In the genomic region with DNA sequence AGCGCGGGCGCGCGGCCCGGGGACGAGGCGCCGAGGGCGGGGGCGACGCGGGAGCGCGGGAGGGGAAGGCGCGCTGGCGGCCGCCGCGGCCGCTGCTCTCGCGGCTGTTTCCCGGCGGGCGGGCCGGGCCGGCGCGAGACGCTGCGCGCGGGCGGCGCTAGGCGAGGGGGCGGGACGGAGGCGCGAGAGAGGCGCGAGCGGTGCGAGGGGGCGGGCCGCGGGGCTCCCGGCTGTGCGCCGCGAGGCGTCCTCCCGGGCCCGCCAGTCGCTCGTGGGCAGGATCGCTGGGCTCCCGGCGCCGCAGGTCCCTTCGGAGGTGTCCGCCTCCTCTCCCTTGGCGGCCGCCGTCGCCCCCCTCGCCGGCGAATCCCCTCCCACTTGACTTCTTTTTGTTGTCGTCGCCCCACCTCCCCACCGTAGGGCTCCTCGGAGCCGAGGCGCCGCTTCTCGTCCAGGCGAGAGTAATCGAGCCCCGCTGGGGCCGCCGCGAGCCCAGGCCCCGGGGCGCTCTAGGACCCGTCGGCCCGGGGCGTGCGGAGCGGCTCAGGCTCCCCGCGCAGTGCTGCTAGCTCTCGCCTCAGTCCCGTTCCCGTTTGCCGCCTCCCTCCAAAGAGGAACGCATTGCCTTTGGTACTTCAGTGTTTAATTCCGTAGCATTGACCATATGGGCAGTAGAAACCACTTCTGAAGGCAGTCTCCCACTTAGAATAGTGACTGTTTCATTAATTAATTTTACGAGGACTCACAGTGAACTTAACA, we compare ENCODE assay signal across 1 cellular context.
TF ChIP-seq lines count a peak whose summit lies in the region.

A gene (minus strand): TSS at position 110 of the 759 bp plus-strand sequence. CDS start 330 bp downstream, outside the sequence.

TF ChIP-seq in HCT116, 20 proteins besides CTCF, POLR2A, EP300 and RAD21 (continued from another document):
- TF ChIP-seq CBX3 (IDR thresholded peaks at IDR 0.05; ENCODE audit: low read depth): peak; percentile 31; the same call in 1 of the 2 replicates
- TF ChIP-seq EZH2phosphoT487 (IDR thresholded peaks at IDR 0.05; ENCODE audit: borderline replicate concordance): no peak
- no peak for TF ChIP-seq JUND (IDR thresholded peaks at IDR 0.05)
- TF ChIP-seq, protein P1, sequence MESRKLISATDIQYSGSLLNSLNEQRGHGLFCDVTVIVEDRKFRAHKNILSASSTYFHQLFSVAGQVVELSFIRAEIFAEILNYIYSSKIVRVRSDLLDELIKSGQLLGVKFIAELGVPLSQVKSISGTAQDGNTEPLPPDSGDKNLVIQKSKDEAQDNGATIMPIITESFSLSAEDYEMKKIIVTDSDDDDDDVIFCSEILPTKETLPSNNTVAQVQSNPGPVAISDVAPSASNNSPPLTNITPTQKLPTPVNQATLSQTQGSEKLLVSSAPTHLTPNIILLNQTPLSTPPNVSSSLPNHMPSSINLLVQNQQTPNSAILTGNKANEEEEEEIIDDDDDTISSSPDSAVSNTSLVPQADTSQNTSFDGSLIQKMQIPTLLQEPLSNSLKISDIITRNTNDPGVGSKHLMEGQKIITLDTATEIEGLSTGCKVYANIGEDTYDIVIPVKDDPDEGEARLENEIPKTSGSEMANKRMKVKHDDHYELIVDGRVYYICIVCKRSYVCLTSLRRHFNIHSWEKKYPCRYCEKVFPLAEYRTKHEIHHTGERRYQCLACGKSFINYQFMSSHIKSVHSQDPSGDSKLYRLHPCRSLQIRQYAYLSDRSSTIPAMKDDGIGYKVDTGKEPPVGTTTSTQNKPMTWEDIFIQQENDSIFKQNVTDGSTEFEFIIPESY (IDR thresholded peaks at IDR 0.05; ENCODE audit: extremely low read depth, insufficient replicate concordance, low read length): no peak
- peak; percentile 85 for TF ChIP-seq SRF (IDR thresholded peaks at IDR 0.05; ENCODE audit: low read depth)
- peak; percentile 73; the same call in 1 of the 2 replicates for TF ChIP-seq ZFX (IDR thresholded peaks at IDR 0.05)
- peak; percentile 47 for TF ChIP-seq FOSL1 (IDR thresholded peaks at IDR 0.05; ENCODE audit: low read depth)
- TF ChIP-seq, protein P2, sequence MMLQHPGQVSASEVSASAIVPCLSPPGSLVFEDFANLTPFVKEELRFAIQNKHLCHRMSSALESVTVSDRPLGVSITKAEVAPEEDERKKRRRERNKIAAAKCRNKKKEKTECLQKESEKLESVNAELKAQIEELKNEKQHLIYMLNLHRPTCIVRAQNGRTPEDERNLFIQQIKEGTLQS (IDR thresholded peaks at IDR 0.05): no peak; the same call in 1 of the 2 replicates
- TF ChIP-seq ELF1 (IDR thresholded peaks at IDR 0.05; ENCODE audit: borderline replicate concordance, low read depth): no peak
